7 cellular contexts compared by ENCODE assay signal in genomic region chr19:6516659-6517291, GRCh38. TPM values are rescaled to one million over a fixed set of nuclear protein-coding genes. Genes with fewer than 3 reads are reported as not detected.
DNase-seq lines count a peak whose midpoint lies in the region; ATAC-seq and TF ChIP-seq lines count a peak whose summit lies in the region.

No MANE protein-coding gene starts in this region.

- 2% methylated on average over 38 of the region's 38 CpGs for WGBS in liver

- H3K27me3 ChIP-seq in liver (ENCODE audit: control insufficient read depth in 4 of 4, insufficient read depth in 4 of 4, low read length in 3 of 4), result no peaks in the 10 kb centered on the region

- H3K4me3 ChIP-seq in liver (ENCODE audit: low read depth in 1 of 3, low read length in 3 of 3), result peak overlapping the region; percentile 33 to 77 (median 52)

- peaks cover 0 to 8% (median 6%) of the 10 kb centered on the region in 4 donors for H3K4me1 ChIP-seq in liver (ENCODE audit: control insufficient read depth in 4 of 4, insufficient read depth in 4 of 4, low read length in 3 of 4)

- peak; percentile 90 for TF ChIP-seq CTCF in liver (IDR thresholded peaks at IDR 0.05; ENCODE audit: low read depth, low read length, missing input control)

- peak; percentile 65 for DNase-seq in NCI-H526 treated with DMSO at 0.1 percent for 48 hours (lab: John Stamatoyannopoulos, UW)
- DNase-seq in activated CD4-positive, alpha-beta T cell treated with anti-CD3 and anti-CD28 coated beads, Interleukin-2, amount 50 U/mL, for 24 hours (ENCODE audit: low read depth in 1 of 2, low spot score in 1 of 2), result peak; percentile 88 to 91
- peak; percentile 92 for DNase-seq in dermis blood vessel endothelial cell
- DNase-seq in stimulated activated CD4-positive, alpha-beta T cell treated with anti-CD3 and anti-CD28 coated beads, Interleukin-2, amount 100 ng/mL, for 24 hours, result peak; percentile 97

- peak; percentile 41 for ATAC-seq in HG03103 (IDR thresholded peaks at IDR 0.05; ENCODE audit: low read depth, unreplicated experiment)

- H3K9me3 ChIP-seq in liver (ENCODE audit: control insufficient read depth in 4 of 4, low read length in 3 of 4), result no peaks in the 10 kb centered on the region

- peak; percentile 92 to 97 for TF ChIP-seq RAD21 in liver (IDR thresholded peaks at IDR 0.05)

- peak; percentile 9 for TF ChIP-seq POLR2A in GM15510 (IDR thresholded peaks at IDR 0.05; ENCODE audit: borderline replicate concordance, extremely low read depth, insufficient read length)

- peak overlapping the region; percentile 16 to 38 for H3K27ac ChIP-seq in liver (ENCODE audit: low read depth in 1 of 2, low read length in 2 of 2)

- peak overlapping the region in 1 of 2 donors; percentile 60 for H3K9ac ChIP-seq in liver (ENCODE audit: low read depth in 1 of 2, low read length in 2 of 2)

- H3K36me3 ChIP-seq in liver (ENCODE audit: control insufficient read depth in 4 of 4, insufficient read depth in 3 of 4, low read depth in 1 of 4, low read length in 3 of 4), result no peaks in the 10 kb centered on the region

TF ChIP-seq in liver, 16 proteins besides CTCF, POLR2A, EP300 and RAD21:
- peak in 1 of 2 donors; percentile 10 for TF ChIP-seq HNF4A (conservative IDR thresholded peaks at IDR 0.05)
- TF ChIP-seq SP1 (IDR thresholded peaks at IDR 0.05), result no peak
- TF ChIP-seq HNF4G (IDR thresholded peaks at IDR 0.05), result no peak
TF ChIP-seq in liver: peak in this region for 1.

RNA-seq across cellular contexts. Expression of gene TNFSF9, which starts 14.1 kb away (rescaled TPM):
- total RNA-seq in dermis blood vessel endothelial cell, result 0.34 and 0.60 TPM in 2 replicates
- total RNA-seq in liver, result under 1 TPM in 1 of 2 donors, not detected in 1; 0.08 TPM
- polyA plus RNA-seq in liver, result under 1 TPM in 1 of 2 donors, not detected in 1; 0.12 TPM

RNA-seq across cellular contexts. Expression of gene TUBB4A, which starts 14.7 kb away (rescaled TPM):
- total RNA-seq in dermis blood vessel endothelial cell (not detected in 2 replicates), liver (1 to 10 TPM in 1 of 2 donors, under 1 TPM in 1; 0.25 to 1.6 TPM)
- 1 to 10 TPM in 1 of 2 donors, under 1 TPM in 1; 0.28 to 1.9 TPM for polyA plus RNA-seq in liver

RNA-seq across cellular contexts. Expression of gene DENND1C, which starts 35.2 kb away (rescaled TPM):
- total RNA-seq in dermis blood vessel endothelial cell, result not detected in 2 replicates
- total RNA-seq in liver, result 1 to 10 TPM; 1.1 to 1.4 TPM
- 1 to 10 TPM in 1 of 2 donors, under 1 TPM in 1; 0.99 to 1.5 TPM for polyA plus RNA-seq in liver

RNA-seq across cellular contexts. Expression of gene CRB3, which starts 52.7 kb away (rescaled TPM):
- total RNA-seq in dermis blood vessel endothelial cell, result not detected in 2 replicates
- 10 to 100 TPM; 23.5 to 34.3 TPM for total RNA-seq in liver
- 10 to 100 TPM; 19.2 to 38.7 TPM for polyA plus RNA-seq in liver

RNA-seq across cellular contexts. Expression of gene SLC25A23, which starts 57.2 kb away (rescaled TPM):
- total RNA-seq in dermis blood vessel endothelial cell (20.4 and 62.0 TPM in 2 replicates), liver (10 to 100 TPM; 25.3 to 34.6 TPM)
- polyA plus RNA-seq in liver, result 10 to 100 TPM in 1 of 2 donors, 1 to 10 TPM in 1; 9.3 to 20.0 TPM

Comparison
In these comparisons a context has a peak if more than half of its experiments do, and no peak if none do; other contexts are left out.
1. Peak in every context shown above with its lines: DNase-seq, ATAC-seq, H3K4me3 ChIP-seq and H3K27ac ChIP-seq.